11 cellular contexts compared by ENCODE assay signal in the genomic region with DNA sequence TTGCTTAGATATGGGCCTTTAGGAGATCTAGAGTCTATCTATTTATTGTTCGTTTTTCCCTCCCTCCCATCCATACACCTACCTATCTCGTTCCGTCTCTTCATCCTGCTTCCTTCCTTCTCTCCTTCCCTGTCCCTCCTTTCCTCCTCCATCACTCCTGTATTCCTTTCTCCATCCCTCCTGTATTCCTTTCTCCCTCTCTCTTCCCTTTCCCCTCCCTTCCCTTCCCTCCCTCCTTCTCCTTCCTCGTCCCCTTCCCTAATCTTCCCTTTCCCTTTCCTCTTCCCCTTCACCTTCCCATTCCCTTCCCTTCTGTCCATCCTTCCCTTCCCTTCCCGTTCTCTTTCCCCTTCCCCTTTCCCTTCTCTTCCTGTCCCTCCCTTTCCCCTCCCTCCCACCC. TPM values are rescaled to one million over a fixed set of nuclear protein-coding genes. Genes with fewer than 3 reads are reported as not detected.
"Had no signal": no experiment of that assay in that cellular context is flagged by ENCODE, and none has a peak within 500 bp of the region (broad histone marks: within the 10 kb centered on the region; RNA-seq: fewer than 3 reads in every experiment).

No MANE protein-coding gene starts in this region.

- DNase-seq: IMR-90, Karpas-422, KBM-7, KG1 had no signal

- ATAC-seq: K562 had no signal

- H3K27ac ChIP-seq: HL-60, KMS-11 had no signal

- H3K4me2 ChIP-seq: KMS-11 had no signal

- H3K9ac ChIP-seq: KMS-11 had no signal

- FAIRE-seq: HTR-8/SVneo, K562 had no signal

- H3K4me3 ChIP-seq: K562 had no signal

RNA-seq across cellular contexts. Expression of a gene that starts 10.6 kb away (rescaled TPM):
- total RNA-seq: HT-29, HT1080, IMR-90 had no signal
- polyA plus RNA-seq: IgD-negative memory B cell, IMR-90, K562 had no signal

RNA-seq across cellular contexts. Expression of a gene that starts 35.8 kb away (rescaled TPM):
- total RNA-seq: HT-29, HT1080, IMR-90, K562 had no signal
- polyA plus RNA-seq: IgD-negative memory B cell, IMR-90, K562 had no signal
